ENCODE assay signal across 8 cellular contexts in genomic region chr2:188292446-188293239, GRCh38. TPM values are rescaled to one million over a fixed set of nuclear protein-coding genes. Genes with fewer than 3 reads are reported as not detected.
DNase-seq lines count a peak whose midpoint lies in the region; ATAC-seq lines count a peak whose summit lies in the region.

No MANE protein-coding gene starts in this region.

- ATAC-seq in HG02763 (IDR thresholded peaks at IDR 0.05; ENCODE audit: unreplicated experiment) = no peak
- ATAC-seq in HG03342 (IDR thresholded peaks at IDR 0.05; ENCODE audit: unreplicated experiment) = no peak

- H3K27ac ChIP-seq in adipose tissue (ENCODE audit: low read depth, low read length) = peak overlapping the region; percentile 3

- 1 to 2% (median 1%) methylated on average over 51 of the region's 51 CpGs for WGBS in adipose tissue, 3 donors

- peak; percentile 32 for DNase-seq in D341Med (ENCODE audit: low spot score)
- peak; percentile 83 for DNase-seq in LHCN-M2 (ENCODE audit: low read depth)
- DNase-seq in cardiac septum (ENCODE audit: low spot score) = peak; percentile 82
- peak; percentile 91 for DNase-seq in posterior vena cava (ENCODE audit: low spot score)
- DNase-seq in activated effector memory CD4-positive, alpha-beta T cell treated with anti-CD3 and anti-CD28 coated beads, Interleukin-2, amount 50 U/mL, for 16 hours = no peak

- intact Hi-C loops in cardiac septum (cut with DNase I) = loop anchor here (5.0 to 10.0 kb wide), 3 partner anchors 90 to 715 kb away; no protein-coding TSS in a partner anchor
- intact Hi-C loops in posterior vena cava (cut with DNase I) = no loop called here

RNA-seq across cellular contexts. Expression of gene GULP1, which starts 1.0 kb away (rescaled TPM):
- 32.2 and 32.9 TPM in 2 replicates for total RNA-seq in LHCN-M2 (2014; rRNA removed)
- polyA plus RNA-seq in LHCN-M2 (2012) = 7.4 TPM
- 10 to 100 TPM in 2 of 3 donors, 1 to 10 TPM in 1; 7.5 to 17.9 (median 10.5) TPM for polyA plus RNA-seq in adipose tissue
- total RNA-seq in cardiac septum = 5.1 TPM
- total RNA-seq in posterior vena cava = 10 to 100 TPM; 25.9 to 63.2 TPM
